ENCODE assay signal across 11 cellular contexts in genomic region chr10:62244088-62244487, GRCh38. TPM values are rescaled to one million over a fixed set of nuclear protein-coding genes. Genes with fewer than 3 reads are reported as not detected.
A peak's percentile ranks its signal among the peaks of the same experiment; 100 is the strongest.
DNase-seq lines count a peak whose midpoint lies in the region; ATAC-seq and TF ChIP-seq lines count a peak whose summit lies in the region.
"Had no signal": no experiment of that assay in that cellular context is flagged by ENCODE, and none has a peak within 500 bp of the region (broad histone marks: within the 10 kb centered on the region; RNA-seq: fewer than 3 reads in every experiment).

No MANE protein-coding gene starts in this region.

- H3K27me3 ChIP-seq in SJSA1 (replicated peaks) (no peaks in the 10 kb centered on the region), BE2C (no peaks in the 10 kb centered on the region)

- H3K4me1 ChIP-seq in SJSA1 (replicated peaks) (peaks cover 28% of the 10 kb centered on the region), BE2C (peaks cover 33% of the 10 kb centered on the region)

- H3K4me3 ChIP-seq in GM12865 (ENCODE audit: low read depth, low read length) (peak overlapping the region; percentile 43), SJSA1 (no peak overlapping the region), BE2C (ENCODE audit: low read depth, low read length) (no peak overlapping the region)

- H3K27ac ChIP-seq in 22Rv1 = peak overlapping the region; percentile 39
- H3K27ac ChIP-seq in SJSA1 = peak overlapping the region; percentile 45

- no peaks in the 10 kb centered on the region for H3K36me3 ChIP-seq in SJSA1
- H3K36me3 ChIP-seq in BE2C = no peaks in the 10 kb centered on the region

- H3K9me3 ChIP-seq in SJSA1 (replicated peaks) (no peaks in the 10 kb centered on the region), BE2C (no peaks in the 10 kb centered on the region)

- DNase-seq in GM12865 (ENCODE audit: low read depth) (no peak), SJSA1 (ENCODE audit: low read depth in 1 of 2, low spot score in 2 of 2) (no peak), globus pallidus (ENCODE audit: low spot score) (peak; percentile 14), LoVo (ENCODE audit: low spot score) (no peak), BE2C (no peak)
- DNase-seq: activated CD4-positive, alpha-beta T cell treated with anti-CD3 and anti-CD28 coated beads for 1 hour; cerebellar nuclear complex; DND-41 had no signal

- no peak for ATAC-seq in HG03442 (IDR thresholded peaks at IDR 0.05; ENCODE audit: unreplicated experiment)
- ATAC-seq in HG02870 (IDR thresholded peaks at IDR 0.05; ENCODE audit: unreplicated experiment) = no peak

- TF ChIP-seq CTCF in 22Rv1 (IDR thresholded peaks at IDR 0.05) (no peak), GM12865 (IDR thresholded peaks at IDR 0.05; ENCODE audit: insufficient read depth, low read depth, low read length, missing control alignments) (no peak), BE2C (IDR thresholded peaks at IDR 0.05; ENCODE audit: low read depth, low read length) (no peak)

RNA-seq across cellular contexts. Expression of gene RTKN2, which starts 24.6 kb away (rescaled TPM):
- 3.3 and 6.5 TPM in 2 replicates for total RNA-seq in SJSA1 (2014; rRNA removed; shearing (Covaris generic))
- 0.73 TPM for polyA plus RNA-seq in BE2C (2012; ENCODE audit: insufficient read depth, insufficient read length, low read depth)
